ENCODE assay signal across 24 cellular contexts in the genomic region with DNA sequence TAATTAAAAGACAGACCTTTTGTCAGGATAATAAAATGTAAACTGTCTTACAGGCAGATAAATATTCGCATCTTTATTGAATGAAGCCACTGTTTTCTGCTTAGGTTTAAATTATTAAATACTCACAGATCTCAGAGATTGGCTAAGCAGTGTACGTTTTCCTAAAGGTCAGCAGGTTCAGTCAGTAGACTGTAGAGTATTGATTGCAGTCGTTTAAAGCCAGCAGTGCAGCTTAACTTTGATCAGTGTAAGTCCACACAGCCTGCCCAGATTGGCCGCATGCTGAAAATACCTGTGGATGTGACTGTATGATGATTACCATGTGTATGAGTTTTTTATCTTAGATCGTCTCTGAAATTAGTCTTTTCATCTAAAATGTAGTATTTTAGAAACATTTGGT. TPM values are rescaled to one million over a fixed set of nuclear protein-coding genes. Genes with fewer than 3 reads are reported as not detected.
DNase-seq lines count a peak whose midpoint lies in the region; ATAC-seq, FAIRE-seq and TF ChIP-seq lines count a peak whose summit lies in the region.
"Had no signal": no experiment of that assay in that cellular context is flagged by ENCODE, and none has a peak within 500 bp of the region (broad histone marks: within the 10 kb centered on the region; RNA-seq: fewer than 3 reads in every experiment).

No MANE protein-coding gene starts in this region.

- no peaks in the 10 kb centered on the region for H3K9me3 ChIP-seq in liver (ENCODE audit: control insufficient read depth in 4 of 4, low read length in 3 of 4)
- H3K9me3 ChIP-seq: A549, BE2C had no signal

- no peak for TF ChIP-seq RAD21 in liver (IDR thresholded peaks at IDR 0.05)

- peaks cover 0 to 11% (median under 1%) of the 10 kb centered on the region in 4 donors for H3K4me1 ChIP-seq in liver (ENCODE audit: control insufficient read depth in 4 of 4, insufficient read depth in 4 of 4, low read length in 3 of 4)
- H3K4me1 ChIP-seq in foreskin keratinocyte: no peaks in the 10 kb centered on the region
- H3K4me1 ChIP-seq: A549; BE2C; BLaER1 treated with 17β-estradiol and CSF1 and Interleukin-3, amounts not matched to agents 10 nM and 100 nM had no signal

- peaks cover 20% of the 10 kb centered on the region for H3K4me1 Mint-ChIP-seq in glutamatergic neuron (ENCODE audit: low read depth, unreplicated experiment)
- peaks cover 3 to 10% of the 10 kb centered on the region in 2 donors for H3K4me1 Mint-ChIP-seq in stimulated activated naive B cell treated with anti-CD40 and anti-IgM and Interleukin-4, amounts not matched to agents 10 μg/mL and 1 μg/mL and 100 μg/mL, for 72 hours

- H3K36me3 ChIP-seq in liver (ENCODE audit: control insufficient read depth in 4 of 4, insufficient read depth in 3 of 4, low read depth in 1 of 4, low read length in 3 of 4): peaks cover 0 to 3% (median 0%) of the 10 kb centered on the region in 4 donors
- H3K36me3 ChIP-seq: BE2C had no signal

- H3K27me3 ChIP-seq in liver (ENCODE audit: control insufficient read depth in 4 of 4, insufficient read depth in 4 of 4, low read length in 3 of 4) (no peaks in the 10 kb centered on the region), foreskin keratinocyte (no peaks in the 10 kb centered on the region)
- H3K27me3 ChIP-seq: BE2C; BLaER1 treated with 17β-estradiol and CSF1 and Interleukin-3, amounts not matched to agents 10 nM and 100 nM had no signal

- H3K9ac ChIP-seq in liver (ENCODE audit: low read depth in 1 of 2, low read length in 2 of 2): no peak overlapping the region
- H3K9ac ChIP-seq: BLaER1 treated with 17β-estradiol and CSF1 and Interleukin-3, amounts not matched to agents 10 nM and 100 nM; GM23248 had no signal

- no peak overlapping the region for H3K4me3 ChIP-seq in liver (ENCODE audit: low read depth in 1 of 3, low read length in 3 of 3)
- H3K4me3 ChIP-seq: A549; BLaER1 treated with 17β-estradiol and CSF1 and Interleukin-3, amounts not matched to agents 10 nM and 100 nM; GM23248 had no signal

- 41% methylated on average over 5 of the region's 5 CpGs for WGBS in liver

- DNase-seq in D721Med (ENCODE audit: insufficient read length, low spot score): no peak
- peak; percentile 4 for DNase-seq in HuH-7.5 (ENCODE audit: low spot score)
- DNase-seq in glutamatergic neuron: no peak
- no peak for DNase-seq in foreskin keratinocyte
- no peak for DNase-seq in GM03348 (ENCODE audit: low spot score)
- DNase-seq in stimulated activated naive B cell treated with anti-CD40 and anti-IgM and Interleukin-4, amounts not matched to agents 10 μg/mL and 1 μg/mL and 100 μg/mL, for 72 hours: no peak
- DNase-seq: 8988T; ACHN; AML-193; BE2C; CD4-positive, alpha-beta T cell; CD8-positive, alpha-beta memory T cell; DMS53; DMS79 treated with DMSO at 0.1 percent for 48 hours; GF-D8; GM23248; H7; HCEC 1CT had no signal

- ATAC-seq in foreskin keratinocyte: no peak
- ATAC-seq in stimulated activated naive B cell treated with anti-CD40 and anti-IgM and Interleukin-4, amounts not matched to agents 10 μg/mL and 1 μg/mL and 100 μg/mL, for 72 hours (replicated peaks): no peak
- ATAC-seq: A549 had no signal

- peaks cover 2% of the 10 kb centered on the region for H3K27me3 Mint-ChIP-seq in glutamatergic neuron (ENCODE audit: unreplicated experiment)
- H3K27me3 Mint-ChIP-seq in stimulated activated naive B cell treated with anti-CD40 and anti-IgM and Interleukin-4, amounts not matched to agents 10 μg/mL and 1 μg/mL and 100 μg/mL, for 72 hours: no peaks in the 10 kb centered on the region
- H3K27me3 Mint-ChIP-seq: CD4-positive, alpha-beta T cell; CD8-positive, alpha-beta memory T cell had no signal

- no peak overlapping the region for H3K27ac Mint-ChIP-seq in glutamatergic neuron (ENCODE audit: unreplicated experiment)
- H3K27ac Mint-ChIP-seq in stimulated activated naive B cell treated with anti-CD40 and anti-IgM and Interleukin-4, amounts not matched to agents 10 μg/mL and 1 μg/mL and 100 μg/mL, for 72 hours: no peak overlapping the region
- H3K27ac Mint-ChIP-seq: CD14-positive monocyte; CD4-positive, alpha-beta T cell; CD8-positive, alpha-beta memory T cell had no signal

- H3K4me3 Mint-ChIP-seq in glutamatergic neuron (ENCODE audit: unreplicated experiment): peak overlapping the region; percentile 11
- no peak overlapping the region for H3K4me3 Mint-ChIP-seq in stimulated activated naive B cell treated with anti-CD40 and anti-IgM and Interleukin-4, amounts not matched to agents 10 μg/mL and 1 μg/mL and 100 μg/mL, for 72 hours
- H3K4me3 Mint-ChIP-seq: CD14-positive monocyte; CD4-positive, alpha-beta T cell; CD8-positive, alpha-beta memory T cell had no signal

- no peaks in the 10 kb centered on the region for H3K9me3 Mint-ChIP-seq in glutamatergic neuron (ENCODE audit: unreplicated experiment)
- peaks cover 0 to 2% of the 10 kb centered on the region in 2 donors for H3K9me3 Mint-ChIP-seq in stimulated activated naive B cell treated with anti-CD40 and anti-IgM and Interleukin-4, amounts not matched to agents 10 μg/mL and 1 μg/mL and 100 μg/mL, for 72 hours
- H3K9me3 Mint-ChIP-seq: CD4-positive, alpha-beta T cell; CD8-positive, alpha-beta memory T cell had no signal

- no peaks in the 10 kb centered on the region for H3K36me3 Mint-ChIP-seq in glutamatergic neuron (ENCODE audit: unreplicated experiment)
- H3K36me3 Mint-ChIP-seq in stimulated activated naive B cell treated with anti-CD40 and anti-IgM and Interleukin-4, amounts not matched to agents 10 μg/mL and 1 μg/mL and 100 μg/mL, for 72 hours: peaks cover 17 to 24% of the 10 kb centered on the region in 2 donors

- no peak overlapping the region for H3K27ac ChIP-seq in liver (ENCODE audit: low read depth in 1 of 2, low read length in 2 of 2)
- H3K27ac ChIP-seq in foreskin keratinocyte: no peak overlapping the region
- H3K27ac ChIP-seq: A549; BLaER1 treated with 17β-estradiol and CSF1 and Interleukin-3, amounts not matched to agents 10 nM and 100 nM; GM23248 had no signal

- FAIRE-seq in D721Med (lab: Jason Lieb, UNC): peak; percentile 98
- FAIRE-seq: A549, GM19239, H1 had no signal

- TF ChIP-seq CTCF in D721Med (IDR thresholded peaks at IDR 0.05; ENCODE audit: insufficient read depth, missing control alignments) (no peak), glutamatergic neuron (IDR thresholded peaks at IDR 0.05; ENCODE audit: partially characterized antibody, unreplicated experiment) (no peak), liver (IDR thresholded peaks at IDR 0.05; ENCODE audit: low read depth, low read length, missing input control) (no peak), foreskin keratinocyte (conservative IDR thresholded peaks at IDR 0.05) (no peak)

TF ChIP-seq in liver, 16 proteins besides CTCF, POLR2A, EP300 and RAD21 (continues in another document):
- TF ChIP-seq, protein P1, sequence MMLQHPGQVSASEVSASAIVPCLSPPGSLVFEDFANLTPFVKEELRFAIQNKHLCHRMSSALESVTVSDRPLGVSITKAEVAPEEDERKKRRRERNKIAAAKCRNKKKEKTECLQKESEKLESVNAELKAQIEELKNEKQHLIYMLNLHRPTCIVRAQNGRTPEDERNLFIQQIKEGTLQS (IDR thresholded peaks at IDR 0.05): no peak
- TF ChIP-seq FOXA1 (IDR thresholded peaks at IDR 0.05) (no peak), NR2F2 (IDR thresholded peaks at IDR 0.05) (no peak), RXRA (IDR thresholded peaks at IDR 0.05) (peak; percentile 52 to 65), TAF1 (conservative IDR thresholded peaks at IDR 0.05) (no peak), FOXA2 (IDR thresholded peaks at IDR 0.05) (no peak), GABPA (IDR thresholded peaks at IDR 0.05 in 1 of 2, conservative IDR thresholded peaks at IDR 0.05 in 1 of 2) (no peak), EGR1 (IDR thresholded peaks at IDR 0.05; ENCODE audit: low read depth in 2 of 2) (no peak), SP1 (IDR thresholded peaks at IDR 0.05) (no peak), JUND (IDR thresholded peaks at IDR 0.05) (peak; percentile 7 to 17)
- TF ChIP-seq, protein P2, sequence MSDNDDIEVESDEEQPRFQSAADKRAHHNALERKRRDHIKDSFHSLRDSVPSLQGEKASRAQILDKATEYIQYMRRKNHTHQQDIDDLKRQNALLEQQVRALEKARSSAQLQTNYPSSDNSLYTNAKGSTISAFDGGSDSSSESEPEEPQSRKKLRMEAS (IDR thresholded peaks at IDR 0.05): peak; percentile 16
- TF ChIP-seq, protein P3, sequence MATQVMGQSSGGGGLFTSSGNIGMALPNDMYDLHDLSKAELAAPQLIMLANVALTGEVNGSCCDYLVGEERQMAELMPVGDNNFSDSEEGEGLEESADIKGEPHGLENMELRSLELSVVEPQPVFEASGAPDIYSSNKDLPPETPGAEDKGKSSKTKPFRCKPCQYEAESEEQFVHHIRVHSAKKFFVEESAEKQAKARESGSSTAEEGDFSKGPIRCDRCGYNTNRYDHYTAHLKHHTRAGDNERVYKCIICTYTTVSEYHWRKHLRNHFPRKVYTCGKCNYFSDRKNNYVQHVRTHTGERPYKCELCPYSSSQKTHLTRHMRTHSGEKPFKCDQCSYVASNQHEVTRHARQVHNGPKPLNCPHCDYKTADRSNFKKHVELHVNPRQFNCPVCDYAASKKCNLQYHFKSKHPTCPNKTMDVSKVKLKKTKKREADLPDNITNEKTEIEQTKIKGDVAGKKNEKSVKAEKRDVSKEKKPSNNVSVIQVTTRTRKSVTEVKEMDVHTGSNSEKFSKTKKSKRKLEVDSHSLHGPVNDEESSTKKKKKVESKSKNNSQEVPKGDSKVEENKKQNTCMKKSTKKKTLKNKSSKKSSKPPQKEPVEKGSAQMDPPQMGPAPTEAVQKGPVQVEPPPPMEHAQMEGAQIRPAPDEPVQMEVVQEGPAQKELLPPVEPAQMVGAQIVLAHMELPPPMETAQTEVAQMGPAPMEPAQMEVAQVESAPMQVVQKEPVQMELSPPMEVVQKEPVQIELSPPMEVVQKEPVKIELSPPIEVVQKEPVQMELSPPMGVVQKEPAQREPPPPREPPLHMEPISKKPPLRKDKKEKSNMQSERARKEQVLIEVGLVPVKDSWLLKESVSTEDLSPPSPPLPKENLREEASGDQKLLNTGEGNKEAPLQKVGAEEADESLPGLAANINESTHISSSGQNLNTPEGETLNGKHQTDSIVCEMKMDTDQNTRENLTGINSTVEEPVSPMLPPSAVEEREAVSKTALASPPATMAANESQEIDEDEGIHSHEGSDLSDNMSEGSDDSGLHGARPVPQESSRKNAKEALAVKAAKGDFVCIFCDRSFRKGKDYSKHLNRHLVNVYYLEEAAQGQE (IDR thresholded peaks at IDR 0.05): no peak

RNA-seq across cellular contexts. Expression of a gene that starts 42.3 kb away (rescaled TPM):
- total RNA-seq in glutamatergic neuron (ENCODE audit: unreplicated experiment) (62.6 TPM), liver (10 to 100 TPM; 23.1 to 31.4 TPM), foreskin keratinocyte (9.4 and 11.8 TPM in 2 replicates)
- polyA plus RNA-seq in liver (1 to 10 TPM; 7.1 to 8.0 TPM), foreskin keratinocyte (4.8 and 6.2 TPM in 2 replicates)
